In genomic region chr1:115679141-115679611, GRCh38 we compare ENCODE assay signal across 11 cellular contexts. TPM values are rescaled to one million over a fixed set of nuclear protein-coding genes. Genes with fewer than 3 reads are reported as not detected.
DNase-seq lines count a peak whose midpoint lies in the region; ATAC-seq, FAIRE-seq and TF ChIP-seq lines count a peak whose summit lies in the region.
"Had no signal": no experiment of that assay in that cellular context is flagged by ENCODE, and none has a peak within 500 bp of the region (broad histone marks: within the 10 kb centered on the region; RNA-seq: fewer than 3 reads in every experiment).

No MANE protein-coding gene starts in this region.

- DNase-seq in H54 (ENCODE audit: insufficient read length, low spot score) (peak; percentile 83), astrocyte of the cerebellum (ENCODE audit: low read depth) (peak; percentile 53), iPS-NIHi11 (ENCODE audit: low spot score) (peak; percentile 28), testis (peak; percentile 25), caudate nucleus (lab: John Stamatoyannopoulos, UW) (no peak)
- no peak for DNase-seq in activated CD8-positive, alpha-beta memory T cell treated with anti-CD3 and anti-CD28 coated beads, Interleukin-2, amount 50 U/mL, for 48 hours
- DNase-seq: activated effector memory CD4-positive, alpha-beta T cell treated with anti-CD3 and anti-CD28 coated beads, Interleukin-2, amount 50 U/mL, for 16 hours; H7; NCI-H1048 had no signal

- FAIRE-seq in H54 (lab: Jason Lieb, UNC): peak; percentile 71

- TF ChIP-seq POLR2A in H54 (IDR thresholded peaks at IDR 0.05; ENCODE audit: low read depth, low read length) (no peak), testis (IDR thresholded peaks at IDR 0.05) (no peak)

- ATAC-seq in HG02973 (IDR thresholded peaks at IDR 0.05; ENCODE audit: unreplicated experiment): no peak
- ATAC-seq in HG02981 (IDR thresholded peaks at IDR 0.05; ENCODE audit: unreplicated experiment): no peak

- intact Hi-C loops in testis (cut with DNase I; ENCODE audit: low total_unique reads): no loop called here

- H3K36me3 ChIP-seq in testis (ENCODE audit: low read depth, missing control alignments): no peaks in the 10 kb centered on the region

- no peaks in the 10 kb centered on the region for H3K27me3 ChIP-seq in testis

- H3K4me3 ChIP-seq in astrocyte of the cerebellum (ENCODE audit: low read depth, low read length) (no peak overlapping the region), testis (no peak overlapping the region)

- no peaks in the 10 kb centered on the region for H3K9me3 ChIP-seq in testis

- H3K27ac ChIP-seq in testis: no peak overlapping the region
- no peak overlapping the region for H3K27ac ChIP-seq in caudate nucleus (ENCODE audit: low read depth, low read length)

- in situ Hi-C loops in astrocyte of the cerebellum (cut with HindIII; ENCODE audit: low sequenced_read_pairs): no loop called here

- TF ChIP-seq CTCF in astrocyte of the cerebellum (IDR thresholded peaks at IDR 0.05; ENCODE audit: low read depth, low read length, missing control alignments): peak; percentile 5
- no peak for TF ChIP-seq CTCF in testis (IDR thresholded peaks at IDR 0.05)

- 47 to 59% methylated on average over 3 to 8 of the region's 8 CpGs for WGBS in testis, 2 donors

- no peaks in the 10 kb centered on the region for H3K4me1 ChIP-seq in testis

RNA-seq across cellular contexts. Expression of gene VANGL1, which starts 37.4 kb away (rescaled TPM):
- total RNA-seq in testis: 1 to 10 TPM; 8.2 to 8.6 TPM
- polyA plus RNA-seq in testis (ENCODE audit: insufficient read depth, low read depth, low replicate concordance): 16.6 TPM

Comparison
In these comparisons a context has a peak if more than half of its experiments do, and no peak if none do; other contexts are left out.
1. DNase-seq: peak in H54 (single experiment), astrocyte of the cerebellum (single experiment), iPS-NIHi11 (single experiment) and testis (single experiment); none in caudate nucleus (0 of 61) and activated CD8-positive, alpha-beta memory T cell treated with anti-CD3 and anti-CD28 coated beads, Interleukin-2, amount 50 U/mL, for 48 hours (single experiment).